Comparison of ENCODE assay signal across 16 cellular contexts in genomic region chr7:80611353-80611752, GRCh38. TPM values are rescaled to one million over a fixed set of nuclear protein-coding genes. Genes with fewer than 3 reads are reported as not detected.
DNase-seq lines count a peak whose midpoint lies in the region; ATAC-seq, FAIRE-seq and TF ChIP-seq lines count a peak whose summit lies in the region.
"Had no signal": no experiment of that assay in that cellular context is flagged by ENCODE, and none has a peak within 500 bp of the region (broad histone marks: within the 10 kb centered on the region; RNA-seq: fewer than 3 reads in every experiment).

No MANE protein-coding gene starts in this region.

- H3K9me1 ChIP-seq in IMR-90 (ENCODE audit: insufficient read depth, low read length), result peaks cover 4% of the 10 kb centered on the region

- ATAC-seq in IMR-90 (ENCODE audit: low read depth) (peak; percentile 10; the same call in 1 of the 2 replicates), pancreas (peak; percentile 16 to 38 (median 24))
- ATAC-seq: activated CD4-positive, alpha-beta T cell treated with anti-CD3 and anti-CD28 coated beads for 36 hours had no signal

- H4K8ac ChIP-seq in IMR-90 (ENCODE audit: low read depth in 2 of 2, low read length in 2 of 2), result peak overlapping the region; percentile 17 to 27; a peak in 1 of 4 replicates

- no peak overlapping the region; the same call in 1 of the 2 replicates for H4K5ac ChIP-seq in IMR-90 (ENCODE audit: low read depth, low read length)

- H2BK20ac ChIP-seq in IMR-90 (ENCODE audit: low read depth, low read length), result peak overlapping the region; percentile 29; the same call in 1 of the 2 replicates

- no peak for TF ChIP-seq RAD21 in IMR-90 (IDR thresholded peaks at IDR 0.05; ENCODE audit: low read length)

- 10% methylated on average over 3 of the region's 3 CpGs; no CpG with 5 or more reads in 1 of the 2 experiments for WGBS in IMR-90 (ENCODE audit: extremely low coverage in 2 of 2, insufficient read length in 1 of 2), 2 experiments
- 53 to 54% methylated on average over 3 of the region's 3 CpGs for WGBS in pancreas, 2 donors

- no peaks in the 10 kb centered on the region for H3K79me1 ChIP-seq in IMR-90 (ENCODE audit: low read depth in 1 of 2, low read length in 2 of 2)

- POLR2A ChIA-PET in IMR-90 (lab: Charles Lee; ENCODE audit: unreplicated experiment), result no interaction called here

- peaks cover 29% of the 10 kb centered on the region for H3K4me1 Mint-ChIP-seq in chondrocyte (ENCODE audit: low read depth)
- H3K4me1 Mint-ChIP-seq: activated CD4-positive, alpha-beta T cell treated with anti-CD3 and anti-CD28 coated beads for 36 hours; activated naive CD8-positive, alpha-beta T cell treated with anti-CD3 and anti-CD28 coated beads for 36 hours had no signal

- no peak overlapping the region for H3K27ac ChIP-seq in IMR-90 (ENCODE audit: insufficient read depth, low read length)
- H3K27ac ChIP-seq in pancreas, result peak overlapping the region in 1 of 4 donors; percentile 39
- H3K27ac ChIP-seq: transverse colon had no signal

- intact Hi-C loops in IMR-90 (cut with micrococcal nuclease), result no loop called here
- intact Hi-C loops in pancreas (cut with DNase I), result no loop called here

- H3K9me3 Mint-ChIP-seq in chondrocyte (ENCODE audit: low read depth), result no peaks in the 10 kb centered on the region
- H3K9me3 Mint-ChIP-seq: activated naive CD8-positive, alpha-beta T cell treated with anti-CD3 and anti-CD28 coated beads for 36 hours; stimulated activated naive CD8-positive, alpha-beta T cell treated with anti-CD3 and anti-CD28 coated beads, Interleukin-15, Interleukin-2, amounts not matched to agents 100 ng/mL and 50 ng/mL, for 24 hours had no signal

- H3K36me3 Mint-ChIP-seq in chondrocyte (ENCODE audit: low read depth), result no peaks in the 10 kb centered on the region
- H3K36me3 Mint-ChIP-seq: activated naive CD8-positive, alpha-beta T cell treated with anti-CD3 and anti-CD28 coated beads for 36 hours had no signal

- H3K4ac ChIP-seq in IMR-90 (ENCODE audit: low read depth, low read length), result peak overlapping the region; percentile 47; the same call in 1 of the 2 replicates

- no peaks in the 10 kb centered on the region for H4K20me1 ChIP-seq in IMR-90 (ENCODE audit: insufficient read depth, low read length)

- no peaks in the 10 kb centered on the region for H3K36me3 ChIP-seq in IMR-90 (ENCODE audit: control insufficient read depth, insufficient read depth, low read length)
- no peaks in the 10 kb centered on the region for H3K36me3 ChIP-seq in pancreas
- H3K36me3 ChIP-seq: transverse colon had no signal

- peak overlapping the region; percentile 56 for H3K27ac Mint-ChIP-seq in chondrocyte (ENCODE audit: unreplicated experiment)
- H3K27ac Mint-ChIP-seq: activated CD4-positive, alpha-beta T cell treated with anti-CD3 and anti-CD28 coated beads for 36 hours; activated naive CD8-positive, alpha-beta T cell treated with anti-CD3 and anti-CD28 coated beads for 36 hours; stimulated activated naive CD8-positive, alpha-beta T cell treated with anti-CD3 and anti-CD28 coated beads, Interleukin-15, Interleukin-2, amounts not matched to agents 100 ng/mL and 50 ng/mL, for 24 hours had no signal

- no peak for FAIRE-seq in pancreas (lab: Jason Lieb, UNC)
- FAIRE-seq: H1 had no signal

- H3K23ac ChIP-seq in IMR-90 (ENCODE audit: low read depth, low read length), result no peak overlapping the region

- no peak overlapping the region for H3K4me3 Mint-ChIP-seq in chondrocyte (ENCODE audit: unreplicated experiment)
- H3K4me3 Mint-ChIP-seq: activated CD4-positive, alpha-beta T cell treated with anti-CD3 and anti-CD28 coated beads for 36 hours; activated naive CD8-positive, alpha-beta T cell treated with anti-CD3 and anti-CD28 coated beads for 36 hours; stimulated activated naive CD8-positive, alpha-beta T cell treated with anti-CD3 and anti-CD28 coated beads, Interleukin-15, Interleukin-2, amounts not matched to agents 100 ng/mL and 50 ng/mL, for 24 hours had no signal

- peak overlapping the region; percentile 18; the same call in 1 of the 2 replicates for H3K4me2 ChIP-seq in IMR-90 (ENCODE audit: low read depth, low read length)

- H3K27me3 ChIP-seq in IMR-90 (ENCODE audit: control insufficient read depth, insufficient read depth, low read length), result no peaks in the 10 kb centered on the region
- no peaks in the 10 kb centered on the region for H3K27me3 ChIP-seq in pancreas
- H3K27me3 ChIP-seq: transverse colon had no signal

- dilution Hi-C loops in IMR-90 (cut with HindIII; ENCODE audit: low sequenced_read_pairs, unreplicated experiment), result no loop called here

- H2AFZ ChIP-seq in IMR-90 (replicated peaks; ENCODE audit: low read length, poor library complexity), result no peak overlapping the region

- CTCF ChIA-PET in IMR-90 (lab: Yijun Ruan, JAX), result interaction anchor here (0.5 to 0.9 kb wide), 2 partner anchors 8 to 385 kb away, joined by 3 to 4 read pairs; no protein-coding TSS in a partner anchor

- H3K27me3 Mint-ChIP-seq in chondrocyte (ENCODE audit: low read depth), result no peaks in the 10 kb centered on the region
- H3K27me3 Mint-ChIP-seq: activated CD4-positive, alpha-beta T cell treated with anti-CD3 and anti-CD28 coated beads for 36 hours; stimulated activated naive CD8-positive, alpha-beta T cell treated with anti-CD3 and anti-CD28 coated beads, Interleukin-15, Interleukin-2, amounts not matched to agents 100 ng/mL and 50 ng/mL, for 24 hours had no signal

- H3K9me3 ChIP-seq in IMR-90 (ENCODE audit: control insufficient read depth, insufficient read depth, low read length) (no peaks in the 10 kb centered on the region), pancreas (no peaks in the 10 kb centered on the region)
- H3K9me3 ChIP-seq: transverse colon had no signal

- H3K4me1 ChIP-seq in IMR-90 (ENCODE audit: control insufficient read depth, insufficient read depth, low read length) (peaks cover 10% of the 10 kb centered on the region), pancreas (peaks cover 23 to 42% (median 37%) of the 10 kb centered on the region in 3 donors)

- H3K14ac ChIP-seq in IMR-90 (replicated peaks; ENCODE audit: low read depth, low read length), result peak overlapping the region; percentile 28; the same call in 1 of the 2 replicates

- peak overlapping the region; percentile 71; the same call in 1 of the 2 replicates for H2AK5ac ChIP-seq in IMR-90 (ENCODE audit: low read depth, low read length)

- H3K9ac ChIP-seq in IMR-90 (ENCODE audit: low read depth, low read length), result no peak overlapping the region

- peak overlapping the region; percentile 58 for H3K18ac ChIP-seq in IMR-90 (ENCODE audit: low read depth, low read length)

- H2BK120ac ChIP-seq in IMR-90 (ENCODE audit: low read depth, low read length), result peak overlapping the region; percentile 22; the same call in 1 of the 2 replicates

- in situ Hi-C loops in Caki2 (cut with HindIII; ENCODE audit: low pct_unique_long_range_greater_than_20kb, low sequenced_read_pairs) (no loop called here), IMR-90 (cut with MboI; ENCODE audit: low sequenced_read_pairs) (no loop called here)

- no peak overlapping the region for H2BK15ac ChIP-seq in IMR-90 (ENCODE audit: low read depth, low read length)

- DNase-seq in Caki2 (ENCODE audit: low read depth) (peak; percentile 4), IMR-90 (no peak), chondrocyte (ENCODE audit: low spot score) (no peak), pancreas (no peak), ecto neural progenitor cell (ENCODE audit: low spot score) (no peak), NCI-H226 (no peak), erythroblast (lab: John Stamatoyannopoulos, UW) (no peak)
- DNase-seq: activated CD4-positive, alpha-beta T cell treated with anti-CD3 and anti-CD28 coated beads for 36 hours; activated naive CD8-positive, alpha-beta T cell treated with anti-CD3 and anti-CD28 coated beads for 36 hours; occipital lobe; OCI-M1; stimulated activated CD4-positive, alpha-beta T cell treated with anti-CD3 and anti-CD28 coated beads, Interleukin-2, amount 100 ng/mL, for 24 hours; transverse colon had no signal

- no peak for TF ChIP-seq POLR2A in IMR-90 (IDR thresholded peaks at IDR 0.05; ENCODE audit: low read depth, low read length)
- no peak for TF ChIP-seq POLR2A in erythroblast (IDR thresholded peaks at IDR 0.05; ENCODE audit: low read length)

- peak overlapping the region; percentile 73 for H2BK5ac ChIP-seq in IMR-90 (ENCODE audit: low read depth, low read length, poor library complexity, severe bottlenecking)

- H3K56ac ChIP-seq in IMR-90 (ENCODE audit: extremely low read depth, insufficient read depth, low read length), result no peak overlapping the region

- no peak overlapping the region for H4K91ac ChIP-seq in IMR-90 (ENCODE audit: insufficient read depth, low read depth, low read length)

- no peak for TF ChIP-seq CTCF in IMR-90 (conservative IDR thresholded peaks at IDR 0.05; ENCODE audit: low read depth, low read length)
- no peak for TF ChIP-seq CTCF in chondrocyte (IDR thresholded peaks at IDR 0.05)
- TF ChIP-seq CTCF in pancreas (IDR thresholded peaks at IDR 0.05), result no peak

- no peak overlapping the region for H2AK9ac ChIP-seq in IMR-90 (replicated peaks; ENCODE audit: low read depth, low read length, poor library complexity)

- no TSS peak for BruUV-seq in IMR-90 (replicated peaks; lab: Mats Ljungman, UMichigan)

- H3K4me3 ChIP-seq in IMR-90 (ENCODE audit: insufficient read depth, low read depth, low read length) (no peak overlapping the region), pancreas (no peak overlapping the region)
- H3K4me3 ChIP-seq: transverse colon had no signal

TF ChIP-seq in IMR-90, 13 proteins besides CTCF, POLR2A, EP300 and RAD21 (continues in another document):
- TF ChIP-seq USF2 (IDR thresholded peaks at IDR 0.05; ENCODE audit: low read depth, low read length) (no peak), MXI1 (IDR thresholded peaks at IDR 0.05; ENCODE audit: borderline replicate concordance, low read depth, low read length) (no peak)

RNA-seq across cellular contexts. Expression of gene CD36, which starts 27.1 kb away (rescaled TPM):
- total RNA-seq in Caki2 (2014; rRNA removed; shearing (Covaris generic); ENCODE audit: low replicate concordance), result not detected in 2 replicates
- total RNA-seq in IMR-90 (2012; rRNA removed) (0.54 and 0.56 TPM in 2 replicates), chondrocyte (0.39 to 0.95 TPM (median 0.72 TPM) in 3 replicates), pancreas (10 to 100 TPM in 5 of 6 donors, 1 to 10 TPM in 1; 9.8 to 18.7 (median 15.5) TPM)
- polyA plus RNA-seq in IMR-90 (2012; rRNA removed) (0.19 and 0.52 TPM in 2 replicates), pancreas (10 to 100 TPM; 15.2 to 25.0 TPM)
- polyA plus RNA-seq in IMR-90 (2012; cell fraction: cytosol; rRNA removed), result 0.04 and 0.05 TPM in 2 replicates
- 0.03 and 0.47 TPM in 2 replicates for polyA plus RNA-seq in IMR-90 (2012; cell fraction: nucleus; rRNA removed; ENCODE audit: low replicate concordance)
- total RNA-seq: activated CD4-positive, alpha-beta T cell treated with anti-CD3 and anti-CD28 coated beads for 36 hours; activated naive CD8-positive, alpha-beta T cell treated with anti-CD3 and anti-CD28 coated beads for 36 hours; Calu3 had no signal
